ENCODE assay signal across 8 cellular contexts in genomic region chr7:83547526-83547925, GRCh38.
DNase-seq lines count a peak whose midpoint lies in the region; ATAC-seq and TF ChIP-seq lines count a peak whose summit lies in the region.

No MANE protein-coding gene starts in this region.

- no peaks in the 10 kb centered on the region for H3K4me1 ChIP-seq in fibroblast of lung (ENCODE audit: control insufficient read depth, extremely low read depth, insufficient read depth, low read length)

- H3K9me3 ChIP-seq in fibroblast of lung (ENCODE audit: control insufficient read depth, insufficient read depth, low read depth, low read length) = no peaks in the 10 kb centered on the region

- H3K4me2 ChIP-seq in fibroblast of lung (ENCODE audit: extremely low read depth, insufficient read depth, low read length) = no peak overlapping the region

- H3K4me3 ChIP-seq in fibroblast of lung (replicated peaks in 1 of 4; ENCODE audit: control extremely low read depth in 1 of 4, insufficient read depth in 1 of 4, low read depth in 3 of 4, low read length in 4 of 4) = no peak overlapping the region

- H3K79me2 ChIP-seq in fibroblast of lung (ENCODE audit: control insufficient read depth, insufficient read depth, low read length) = no peaks in the 10 kb centered on the region

- no peak overlapping the region for H3K9ac ChIP-seq in fibroblast of lung (ENCODE audit: insufficient read depth, low read length)

- DNase-seq in GM10266 (ENCODE audit: extremely low spot score) (peak; percentile 4), NCI-H2081 treated with DMSO at 0.1 percent for 48 hours (lab: John Stamatoyannopoulos, UW) (peak; percentile 96), fibroblast of lung (ENCODE audit: low read depth in 2 of 2) (peak; percentile 46 to 99), occipital lobe (lab: John Stamatoyannopoulos, UW) (no peak), dedifferentiated amniotic fluid mesenchymal stem cell (ENCODE audit: extremely low spot score) (no peak), HuH-7 (ENCODE audit: low spot score) (no peak)

- no peak for TF ChIP-seq CTCF in GM10266 (IDR thresholded peaks at IDR 0.05; ENCODE audit: control insufficient read depth, insufficient read depth, low read depth, missing control alignments)
- TF ChIP-seq CTCF in fibroblast of lung (conservative IDR thresholded peaks at IDR 0.05 in 1 of 2, IDR thresholded peaks at IDR 0.05 in 1 of 2; ENCODE audit: low read depth in 1 of 2, low read length in 2 of 2) = no peak

- H3K36me3 ChIP-seq in fibroblast of lung (ENCODE audit: control insufficient read depth, insufficient read depth, low read length) = no peaks in the 10 kb centered on the region

- ATAC-seq in HG02885 (IDR thresholded peaks at IDR 0.05; ENCODE audit: poor library complexity, unreplicated experiment) (peak; percentile 91), GM21367 (IDR thresholded peaks at IDR 0.05; ENCODE audit: unreplicated experiment) (no peak)

- no peaks in the 10 kb centered on the region for H3K27me3 ChIP-seq in fibroblast of lung (ENCODE audit: control insufficient read depth, insufficient read depth, low read length)

- no peak overlapping the region for H2AFZ ChIP-seq in fibroblast of lung (ENCODE audit: low read length)

- no peaks in the 10 kb centered on the region for H4K20me1 ChIP-seq in fibroblast of lung (ENCODE audit: control insufficient read depth, extremely low read depth, insufficient read depth, low read length)

- no peak overlapping the region for H3K27ac ChIP-seq in fibroblast of lung (ENCODE audit: insufficient read depth, low read length)

Comparison
In these comparisons a context has a peak if more than half of its experiments do, and no peak if none do; other contexts are left out.
1. DNase-seq: peak in GM10266 (single experiment), NCI-H2081 treated with DMSO at 0.1 percent for 48 hours (single experiment) and fibroblast of lung (2 of 2); none in occipital lobe (single experiment), dedifferentiated amniotic fluid mesenchymal stem cell (single experiment) and HuH-7 (single experiment).